ENCODE assay signal across 15 cellular contexts in the genomic region with DNA sequence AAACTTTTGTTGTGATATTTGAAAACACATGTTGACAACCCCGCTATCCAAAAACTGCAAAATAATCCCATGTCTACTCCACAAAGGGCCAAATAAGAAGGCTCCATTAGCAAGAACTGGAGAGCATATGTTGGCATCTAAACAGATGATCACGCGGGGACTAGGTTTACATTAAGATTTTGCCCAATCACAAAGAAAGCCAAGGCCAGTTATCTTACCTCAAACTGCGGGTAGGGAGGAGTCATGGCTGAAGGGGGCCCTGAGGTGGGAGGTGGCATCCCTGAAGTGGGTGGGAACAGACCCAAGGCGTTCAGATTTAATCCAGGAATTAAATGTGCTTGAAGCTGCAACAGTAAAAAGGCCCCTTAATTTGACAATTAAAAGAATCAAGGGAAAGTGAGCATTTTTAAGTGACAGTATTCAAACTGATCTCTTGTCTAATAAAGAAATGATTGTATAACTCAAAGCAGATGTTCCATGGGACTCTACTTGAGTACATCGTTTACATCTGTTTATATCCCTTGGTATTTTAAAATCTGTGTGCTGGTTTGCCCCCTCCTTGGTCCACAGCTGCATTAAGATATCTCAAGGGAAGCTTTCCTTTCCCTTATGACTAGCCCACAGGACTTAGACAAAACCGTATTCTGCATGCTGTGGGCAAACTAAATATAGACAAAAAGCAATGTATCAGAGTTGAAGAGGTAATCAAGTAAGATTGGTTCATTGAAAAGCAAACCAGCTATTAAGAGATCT. TPM values are rescaled to one million over a fixed set of nuclear protein-coding genes. Genes with fewer than 3 reads are reported as not detected.
DNase-seq lines count a peak whose midpoint lies in the region; ATAC-seq and TF ChIP-seq lines count a peak whose summit lies in the region.
"Had no signal": no experiment of that assay in that cellular context is flagged by ENCODE, and none has a peak within 500 bp of the region (broad histone marks: within the 10 kb centered on the region; RNA-seq: fewer than 3 reads in every experiment).

No MANE protein-coding gene starts in this region.

- no TSS peak for BruUV-seq in Caco-2 (replicated peaks; lab: Mats Ljungman, UMichigan)

- H3K4me1 ChIP-seq in Caco-2 (peaks cover 12% of the 10 kb centered on the region), fibroblast of lung (ENCODE audit: control insufficient read depth, extremely low read depth, insufficient read depth, low read length) (peaks cover 3% of the 10 kb centered on the region)

- no peaks in the 10 kb centered on the region for H3K79me2 ChIP-seq in fibroblast of lung (ENCODE audit: control insufficient read depth, insufficient read depth, low read length)

- no peak overlapping the region for H3K4me3 Mint-ChIP-seq in Caco-2 (ENCODE audit: unreplicated experiment)
- no peak overlapping the region for H3K4me3 Mint-ChIP-seq in osteocyte (ENCODE audit: unreplicated experiment)
- H3K4me3 Mint-ChIP-seq: CD4-positive, alpha-beta T cell had no signal

- POLR2A ChIA-PET in Caco-2 (lab: Charles Lee): no interaction called here

- peaks cover 9% of the 10 kb centered on the region for H3K4me1 Mint-ChIP-seq in Caco-2 (ENCODE audit: low read depth, unreplicated experiment)
- peaks cover 52% of the 10 kb centered on the region for H3K4me1 Mint-ChIP-seq in osteocyte (ENCODE audit: unreplicated experiment)

- no peak for ATAC-seq in HG03159 (IDR thresholded peaks at IDR 0.05; ENCODE audit: unreplicated experiment)
- ATAC-seq in HG03095 (IDR thresholded peaks at IDR 0.05; ENCODE audit: unreplicated experiment): no peak
- ATAC-seq: PC-3 had no signal

- H3K9me3 Mint-ChIP-seq in Caco-2 (ENCODE audit: unreplicated experiment) (peaks cover 8% of the 10 kb centered on the region), osteocyte (ENCODE audit: unreplicated experiment) (peaks cover 7% of the 10 kb centered on the region)
- H3K9me3 Mint-ChIP-seq: CD4-positive, alpha-beta T cell had no signal

- CTCF ChIA-PET in Caco-2 (lab: Charles Lee): no interaction called here

- intact Hi-C loops in Caco-2 (cut with micrococcal nuclease; ENCODE audit: unreplicated experiment): no loop called here

- H3K27me3 Mint-ChIP-seq in Caco-2 (ENCODE audit: insufficient read depth, unreplicated experiment) (no peaks in the 10 kb centered on the region), osteocyte (ENCODE audit: unreplicated experiment) (no peaks in the 10 kb centered on the region)
- H3K27me3 Mint-ChIP-seq: CD4-positive, alpha-beta T cell had no signal

- peak overlapping the region; percentile 18 for H3K4me2 ChIP-seq in fibroblast of lung (ENCODE audit: extremely low read depth, insufficient read depth, low read length)

- DNase-seq in Caco-2 (no peak), SK-N-MC (ENCODE audit: low read depth, low spot score) (no peak), fibroblast of lung (ENCODE audit: low read depth in 2 of 2) (no peak), osteocyte (ENCODE audit: extremely low spot score, unreplicated experiment) (no peak), kidney tubule cell (ENCODE audit: low spot score) (no peak)
- DNase-seq: AML-193; CD4-positive, alpha-beta T cell; EL; MV-4-11; NCI-H146; NCI-H345; NCI-H69; PC-3 had no signal

- H3K9ac ChIP-seq in SK-N-MC (ENCODE audit: insufficient read length): no peak overlapping the region
- no peak overlapping the region for H3K9ac ChIP-seq in fibroblast of lung (ENCODE audit: insufficient read depth, low read length)

- H3K27me3 ChIP-seq in Caco-2 (replicated peaks; ENCODE audit: control insufficient read depth, insufficient read depth, low read length): no peaks in the 10 kb centered on the region
- H3K27me3 ChIP-seq in fibroblast of lung (ENCODE audit: control insufficient read depth, insufficient read depth, low read length): no peaks in the 10 kb centered on the region

- no peaks in the 10 kb centered on the region for H4K20me1 ChIP-seq in fibroblast of lung (ENCODE audit: control insufficient read depth, extremely low read depth, insufficient read depth, low read length)

- H3K4me3 ChIP-seq in Caco-2 (ENCODE audit: low read depth, low read length): no peak overlapping the region
- H3K4me3 ChIP-seq in SK-N-MC: peak overlapping the region; percentile 14
- H3K4me3 ChIP-seq in fibroblast of lung (replicated peaks in 1 of 4; ENCODE audit: control extremely low read depth in 1 of 4, insufficient read depth in 1 of 4, low read depth in 3 of 4, low read length in 4 of 4): no peak overlapping the region

- H3K27ac Mint-ChIP-seq in Caco-2 (ENCODE audit: unreplicated experiment): peak overlapping the region; percentile 45
- peak overlapping the region; percentile 68 for H3K27ac Mint-ChIP-seq in osteocyte (ENCODE audit: unreplicated experiment)
- H3K27ac Mint-ChIP-seq: CD4-positive, alpha-beta T cell had no signal

- H3K36me3 ChIP-seq in Caco-2 (ENCODE audit: control insufficient read depth, insufficient read depth, low read length): peaks cover 8% of the 10 kb centered on the region
- H3K36me3 ChIP-seq in SK-N-MC (ENCODE audit: insufficient read depth, low read length): peaks cover 77% of the 10 kb centered on the region
- H3K36me3 ChIP-seq in fibroblast of lung (ENCODE audit: control insufficient read depth, insufficient read depth, low read length): no peaks in the 10 kb centered on the region

- H3K36me3 Mint-ChIP-seq in Caco-2 (ENCODE audit: insufficient read depth, unreplicated experiment): peaks cover 95% of the 10 kb centered on the region
- H3K36me3 Mint-ChIP-seq in osteocyte (ENCODE audit: unreplicated experiment): peaks cover 54% of the 10 kb centered on the region

- H3K9me3 ChIP-seq in Caco-2 (no peaks in the 10 kb centered on the region), SK-N-MC (ENCODE audit: low read depth, low read length) (0 out of 2 replicates have a peak, but pooled peaks cover 3% of the 10 kb centered on the region), fibroblast of lung (ENCODE audit: control insufficient read depth, insufficient read depth, low read depth, low read length) (no peaks in the 10 kb centered on the region)

- TF ChIP-seq CTCF in Caco-2 (IDR thresholded peaks at IDR 0.05; ENCODE audit: insufficient read depth in 1 of 2, low read depth in 1 of 2, low read length in 1 of 2, severe bottlenecking in 1 of 2, unreplicated experiment in 1 of 2) (no peak), fibroblast of lung (conservative IDR thresholded peaks at IDR 0.05 in 1 of 2, IDR thresholded peaks at IDR 0.05 in 1 of 2; ENCODE audit: low read depth in 1 of 2, low read length in 2 of 2) (no peak), osteocyte (IDR thresholded peaks at IDR 0.05) (no peak)

- H3K27ac ChIP-seq in SK-N-MC (peak overlapping the region; percentile 90), fibroblast of lung (ENCODE audit: insufficient read depth, low read length) (no peak overlapping the region)

- H2AFZ ChIP-seq in fibroblast of lung (ENCODE audit: low read length): no peak overlapping the region

RNA-seq across cellular contexts. Expression of a gene that starts 42.9 kb away (rescaled TPM):
- total RNA-seq in Caco-2 (2022) (95.5 and 98.0 TPM in 2 replicates), fibroblast of lung (77.6 and 85.0 TPM in 2 replicates), osteocyte (44.8 and 46.2 TPM in 2 replicates)
- 54.8 and 73.2 TPM in 2 replicates for polyA plus RNA-seq in fibroblast of lung
- 82.9 and 96.7 TPM in 2 replicates for polyA plus RNA-seq in fibroblast of lung (2012)
- 4.6 and 16.1 TPM in 2 replicates for polyA minus RNA-seq in fibroblast of lung (ENCODE audit: low replicate concordance)
